ENCODE assay signal across 1 cellular context in the genomic region with DNA sequence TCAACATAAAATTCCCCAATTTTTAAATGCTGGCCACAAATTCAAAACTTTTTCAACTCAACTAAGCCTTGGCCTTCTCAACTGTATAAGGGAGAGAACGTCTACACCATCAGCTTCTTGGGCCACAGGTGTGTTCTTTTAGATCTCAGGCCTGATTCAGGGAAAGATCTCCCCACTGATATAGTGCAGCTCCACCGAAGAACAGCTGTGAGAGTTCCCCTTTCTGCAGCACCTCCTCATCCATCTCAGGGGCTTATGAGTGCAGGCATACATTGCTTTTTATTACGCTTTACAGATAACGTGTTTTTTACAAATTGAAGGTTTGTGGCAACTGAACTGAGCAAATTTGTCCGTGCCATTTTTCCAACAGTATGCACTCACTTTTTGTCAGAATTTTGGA.
TF ChIP-seq lines count a peak whose summit lies in the region.

No MANE protein-coding gene starts in this region.

TF ChIP-seq in H1, 55 proteins besides CTCF, POLR2A, EP300 and RAD21:
- TF ChIP-seq EZH2 (IDR thresholded peaks at IDR 0.05; ENCODE audit: low read depth, low read length, severe bottlenecking) (no peak), POLR2AphosphoS5 (IDR thresholded peaks at IDR 0.05; ENCODE audit: low read depth, low read length) (no peak), CHD2 (IDR thresholded peaks at IDR 0.05; ENCODE audit: low read length) (no peak), SP4 (IDR thresholded peaks at IDR 0.05; ENCODE audit: low read length) (no peak), MAFK (IDR thresholded peaks at IDR 0.05; ENCODE audit: low read depth, low read length) (no peak), RNF2 (IDR thresholded peaks at IDR 0.05; ENCODE audit: borderline replicate concordance, low read depth, low read length, missing control alignments, poor library complexity, severe bottlenecking) (no peak), CREB1 (IDR thresholded peaks at IDR 0.05) (no peak), CBX5 (IDR thresholded peaks at IDR 0.05; ENCODE audit: low read depth, low read length) (no peak), SIX5 (IDR thresholded peaks at IDR 0.05; ENCODE audit: low read depth, low read length) (no peak), CBX8 (IDR thresholded peaks at IDR 0.05; ENCODE audit: borderline replicate concordance, low read depth, low read length) (no peak), SP1 (IDR thresholded peaks at IDR 0.05; ENCODE audit: low read depth, low read length) (no peak), TEAD4 (IDR thresholded peaks at IDR 0.05; ENCODE audit: low read depth, low read length) (no peak), HDAC6 (IDR thresholded peaks at IDR 0.05; ENCODE audit: low read depth, low read length) (no peak), SAP30 (IDR thresholded peaks at IDR 0.05; ENCODE audit: insufficient read depth, insufficient replicate concordance, low read length) (no peak), FOSL1 (IDR thresholded peaks at IDR 0.05; ENCODE audit: insufficient read depth, low read depth, low read length) (no peak), KDM4A (IDR thresholded peaks at IDR 0.05; ENCODE audit: low read depth, low read length, severe bottlenecking) (no peak), TAF1 (IDR thresholded peaks at IDR 0.05; ENCODE audit: low read depth, low read length) (no peak)
- TF ChIP-seq, protein P1, sequence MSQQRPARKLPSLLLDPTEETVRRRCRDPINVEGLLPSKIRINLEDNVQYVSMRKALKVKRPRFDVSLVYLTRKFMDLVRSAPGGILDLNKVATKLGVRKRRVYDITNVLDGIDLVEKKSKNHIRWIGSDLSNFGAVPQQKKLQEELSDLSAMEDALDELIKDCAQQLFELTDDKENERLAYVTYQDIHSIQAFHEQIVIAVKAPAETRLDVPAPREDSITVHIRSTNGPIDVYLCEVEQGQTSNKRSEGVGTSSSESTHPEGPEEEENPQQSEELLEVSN (IDR thresholded peaks at IDR 0.05): no peak
TF ChIP-seq in H1: peak in this region for 0.
